In the genomic region with DNA sequence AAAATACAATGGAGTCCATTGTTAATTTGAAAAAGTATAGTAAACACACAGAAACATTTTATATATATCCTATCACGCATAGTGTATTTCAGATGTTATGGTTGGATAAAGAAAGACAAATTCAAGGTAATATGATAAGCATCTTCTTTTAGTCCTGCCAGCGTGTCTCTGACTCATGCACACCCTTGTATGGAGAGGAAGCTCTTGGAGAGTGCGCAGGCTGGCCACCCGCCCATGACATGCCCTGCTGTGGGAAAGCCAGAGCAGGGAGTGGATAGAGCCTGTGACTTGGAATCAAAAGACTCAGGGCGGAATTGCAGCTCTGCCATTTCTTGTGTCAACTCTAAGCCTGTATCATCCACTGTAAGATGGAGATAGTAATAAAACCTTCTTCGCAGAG, we compare ENCODE assay signal across 8 cellular contexts. TPM values are rescaled to one million over a fixed set of nuclear protein-coding genes. Genes with fewer than 3 reads are reported as not detected.
A peak's percentile ranks its signal among the peaks of the same experiment; 100 is the strongest.
DNase-seq lines count a peak whose midpoint lies in the region; ATAC-seq and TF ChIP-seq lines count a peak whose summit lies in the region.

No MANE protein-coding gene starts in this region.

- CTCF ChIA-PET in mammary epithelial cell (lab: Charles Lee; ENCODE audit: low non-redundant PET): no interaction called here

- no peaks in the 10 kb centered on the region for H3K9me3 ChIP-seq in mammary epithelial cell (replicated peaks; ENCODE audit: insufficient read depth, low read length)
- no peaks in the 10 kb centered on the region for H3K9me3 ChIP-seq in mesenchymal stem cell (ENCODE audit: control insufficient read depth, low read length)

- H3K36me3 ChIP-seq in ACC112 (ENCODE audit: insufficient read depth, low read length) (no peaks in the 10 kb centered on the region), mammary epithelial cell (ENCODE audit: insufficient read depth, low read length) (no peaks in the 10 kb centered on the region), mesenchymal stem cell (ENCODE audit: control insufficient read depth in 1 of 2, insufficient read depth in 2 of 2, low read depth in 1 of 2, low read length in 2 of 2) (no peaks in the 10 kb centered on the region)

- peaks cover 48% of the 10 kb centered on the region for H3K4me1 ChIP-seq in ACC112 (ENCODE audit: control insufficient read depth, insufficient read depth, low read length, unreplicated experiment)
- peaks cover 51% of the 10 kb centered on the region for H3K4me1 ChIP-seq in mammary epithelial cell (ENCODE audit: insufficient read depth, low read length)
- peaks cover 11% of the 10 kb centered on the region for H3K4me1 ChIP-seq in mesenchymal stem cell (ENCODE audit: control insufficient read depth, insufficient read depth, low read depth, low read length)

- TF ChIP-seq CTCF in mammary epithelial cell (conservative IDR thresholded peaks at IDR 0.05 in 1 of 2, IDR thresholded peaks at IDR 0.05 in 1 of 2; ENCODE audit: extremely low read depth in 1 of 2, insufficient read depth in 1 of 2, low read depth in 1 of 2, low read length in 2 of 2): no peak

- TF ChIP-seq RAD21 in Ishikawa (IDR thresholded peaks at IDR 0.05; ENCODE audit: low read depth): no peak

- in situ Hi-C loops in mammary epithelial cell (cut with MboI; ENCODE audit: low sequenced_read_pairs in 2 of 2): no loop called here

- no peak overlapping the region for H3K14ac ChIP-seq in mesenchymal stem cell (ENCODE audit: low read length in 2 of 2)

- BruUV-seq in mammary epithelial cell (replicated peaks; lab: Mats Ljungman, UMichigan): no TSS peak

- H4K20me1 ChIP-seq in mammary epithelial cell (ENCODE audit: insufficient read depth, low read length): no peaks in the 10 kb centered on the region

- H3K4me3 ChIP-seq in ACC112 (ENCODE audit: low read depth, low read length) (no peak overlapping the region), mammary epithelial cell (replicated peaks in 1 of 3; ENCODE audit: insufficient read depth in 1 of 3, low read depth in 2 of 3, low read length in 3 of 3) (no peak overlapping the region), mesenchymal stem cell (ENCODE audit: insufficient read depth in 1 of 2, low read depth in 1 of 2, low read length in 2 of 2) (no peak overlapping the region)

- TF ChIP-seq EP300 in Ishikawa (IDR thresholded peaks at IDR 0.05; ENCODE audit: borderline replicate concordance): peak; percentile 18; the same call in 1 of the 2 replicates

- H3K23ac ChIP-seq in mesenchymal stem cell (ENCODE audit: low read length in 2 of 2): no peak overlapping the region

- no peak overlapping the region for H3K4ac ChIP-seq in mesenchymal stem cell (ENCODE audit: low read depth in 1 of 2, low read length in 2 of 2)

- H3K18ac ChIP-seq in mesenchymal stem cell (ENCODE audit: low read depth in 1 of 2, low read length in 2 of 2): peak overlapping the region in 1 of 2 experiments; percentile 59

- H3K27ac ChIP-seq in ACC112 (ENCODE audit: low read depth, low read length) (peak overlapping the region; percentile 83), mammary epithelial cell (ENCODE audit: insufficient read depth, low read depth, low read length) (peak overlapping the region; percentile 58), mesenchymal stem cell (ENCODE audit: low read length, poor library complexity, severe bottlenecking) (peak overlapping the region; percentile 27)

- intact Hi-C loops in mammary epithelial cell (cut with micrococcal nuclease): loop anchor here (1.0 to 2.0 kb wide), 3 partner anchors 14 to 65 kb away; a partner anchor contains a TSS

- DNase-seq in mammary epithelial cell (peak; percentile 93), mesenchymal stem cell (peak; percentile 84), SHP77 (lab: John Stamatoyannopoulos, UW) (no peak)
- no peak for DNase-seq in stimulated activated CD4-positive, alpha-beta T cell treated with anti-CD3 and anti-CD28 coated beads, Interleukin-15, amount 100 ng/mL, for 24 hours

- H2AFZ ChIP-seq in ACC112 (ENCODE audit: low read length, unreplicated experiment): no peak overlapping the region
- H2AFZ ChIP-seq in mammary epithelial cell (ENCODE audit: low read depth, low read length): peak overlapping the region; percentile 79
- peak overlapping the region; percentile 42 for H2AFZ ChIP-seq in mesenchymal stem cell (ENCODE audit: low read depth, low read length)

- no peak overlapping the region for H2BK120ac ChIP-seq in mesenchymal stem cell (ENCODE audit: low read depth, low read length)

- peak overlapping the region in 1 of 2 experiments; percentile 63 for H2BK12ac ChIP-seq in mesenchymal stem cell (ENCODE audit: low read length in 2 of 2)

- H3K9ac ChIP-seq in mammary epithelial cell (ENCODE audit: insufficient read depth, low read length) (no peak overlapping the region), mesenchymal stem cell (ENCODE audit: low read length) (peak overlapping the region; percentile 27)

- H2BK15ac ChIP-seq in mesenchymal stem cell (ENCODE audit: low read depth, poor library complexity, severe bottlenecking): no peak overlapping the region

- H3K79me2 ChIP-seq in ACC112 (ENCODE audit: control insufficient read depth, insufficient read depth, low read length, unreplicated experiment) (no peaks in the 10 kb centered on the region), mammary epithelial cell (ENCODE audit: insufficient read depth, low read length) (no peaks in the 10 kb centered on the region)

- no peaks in the 10 kb centered on the region for H3K79me1 ChIP-seq in mesenchymal stem cell (replicated peaks; ENCODE audit: low read length, poor library complexity, severe bottlenecking)

- H4K91ac ChIP-seq in mesenchymal stem cell (ENCODE audit: low read length): no peak overlapping the region

- H3K27me3 ChIP-seq in ACC112 (ENCODE audit: insufficient read depth, low read length) (no peaks in the 10 kb centered on the region), mammary epithelial cell (ENCODE audit: insufficient read depth, low read length) (no peaks in the 10 kb centered on the region), mesenchymal stem cell (ENCODE audit: control insufficient read depth in 1 of 2, insufficient read depth in 1 of 2, low read length in 2 of 2) (no peaks in the 10 kb centered on the region)

- dilution Hi-C loops in mammary epithelial cell (cut with HindIII; ENCODE audit: low sequenced_read_pairs): no loop called here

- 7% methylated on average over 6 of the region's 6 CpGs for WGBS in mammary epithelial cell (ENCODE audit: low coverage, missing lambda C conversion rate)
- WGBS in mesenchymal stem cell: 62% methylated on average over 5 of the region's 6 CpGs

- no peak overlapping the region for H2AK5ac ChIP-seq in mesenchymal stem cell (ENCODE audit: low read length, severe bottlenecking)

- H2BK5ac ChIP-seq in mesenchymal stem cell (ENCODE audit: low read depth, low read length, poor library complexity, severe bottlenecking): no peak overlapping the region

- H3K4me2 ChIP-seq in mammary epithelial cell (ENCODE audit: insufficient read depth, low read depth, low read length) (peak overlapping the region; percentile 1), mesenchymal stem cell (ENCODE audit: low read length, poor library complexity, severe bottlenecking) (no peak overlapping the region)

- H4K8ac ChIP-seq in mesenchymal stem cell (ENCODE audit: low read length): peak overlapping the region; percentile 54

- ATAC-seq in HG03521 (IDR thresholded peaks at IDR 0.05; ENCODE audit: unreplicated experiment) (no peak), GM21576 (IDR thresholded peaks at IDR 0.05; ENCODE audit: unreplicated experiment) (no peak)

TF ChIP-seq in Ishikawa, 13 proteins besides CTCF, POLR2A, EP300 and RAD21 (continues in another document):
- TF ChIP-seq, protein P1, sequence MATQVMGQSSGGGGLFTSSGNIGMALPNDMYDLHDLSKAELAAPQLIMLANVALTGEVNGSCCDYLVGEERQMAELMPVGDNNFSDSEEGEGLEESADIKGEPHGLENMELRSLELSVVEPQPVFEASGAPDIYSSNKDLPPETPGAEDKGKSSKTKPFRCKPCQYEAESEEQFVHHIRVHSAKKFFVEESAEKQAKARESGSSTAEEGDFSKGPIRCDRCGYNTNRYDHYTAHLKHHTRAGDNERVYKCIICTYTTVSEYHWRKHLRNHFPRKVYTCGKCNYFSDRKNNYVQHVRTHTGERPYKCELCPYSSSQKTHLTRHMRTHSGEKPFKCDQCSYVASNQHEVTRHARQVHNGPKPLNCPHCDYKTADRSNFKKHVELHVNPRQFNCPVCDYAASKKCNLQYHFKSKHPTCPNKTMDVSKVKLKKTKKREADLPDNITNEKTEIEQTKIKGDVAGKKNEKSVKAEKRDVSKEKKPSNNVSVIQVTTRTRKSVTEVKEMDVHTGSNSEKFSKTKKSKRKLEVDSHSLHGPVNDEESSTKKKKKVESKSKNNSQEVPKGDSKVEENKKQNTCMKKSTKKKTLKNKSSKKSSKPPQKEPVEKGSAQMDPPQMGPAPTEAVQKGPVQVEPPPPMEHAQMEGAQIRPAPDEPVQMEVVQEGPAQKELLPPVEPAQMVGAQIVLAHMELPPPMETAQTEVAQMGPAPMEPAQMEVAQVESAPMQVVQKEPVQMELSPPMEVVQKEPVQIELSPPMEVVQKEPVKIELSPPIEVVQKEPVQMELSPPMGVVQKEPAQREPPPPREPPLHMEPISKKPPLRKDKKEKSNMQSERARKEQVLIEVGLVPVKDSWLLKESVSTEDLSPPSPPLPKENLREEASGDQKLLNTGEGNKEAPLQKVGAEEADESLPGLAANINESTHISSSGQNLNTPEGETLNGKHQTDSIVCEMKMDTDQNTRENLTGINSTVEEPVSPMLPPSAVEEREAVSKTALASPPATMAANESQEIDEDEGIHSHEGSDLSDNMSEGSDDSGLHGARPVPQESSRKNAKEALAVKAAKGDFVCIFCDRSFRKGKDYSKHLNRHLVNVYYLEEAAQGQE (IDR thresholded peaks at IDR 0.05; ENCODE audit: low read depth): no peak
- TF ChIP-seq YY1 (IDR thresholded peaks at IDR 0.05; ENCODE audit: low read depth) (0 out of 2 replicates have a peak, but pooled peaks have one; percentile 23), CEBPB (IDR thresholded peaks at IDR 0.05) (no peak), TAF1 (IDR thresholded peaks at IDR 0.05; ENCODE audit: low read depth) (no peak), CREB1 (IDR thresholded peaks at IDR 0.05; ENCODE audit: low read depth) (no peak), TEAD4 (IDR thresholded peaks at IDR 0.05) (no peak), NFIC (IDR thresholded peaks at IDR 0.05) (peak; percentile 45), ZBTB7A (IDR thresholded peaks at IDR 0.05; ENCODE audit: low read depth) (no peak)

RNA-seq across cellular contexts. Expression of a gene that starts 23.0 kb away (rescaled TPM):
- 100 to 1,000 TPM; 173 to 176 TPM for total RNA-seq in mammary epithelial cell
- polyA plus RNA-seq in mammary epithelial cell: 98.1 TPM
- 175 TPM for polyA minus RNA-seq in mammary epithelial cell
- polyA plus RNA-seq in mesenchymal stem cell (2013, experiment 1 of 2): 116 TPM
- polyA plus RNA-seq in mesenchymal stem cell (2013, experiment 2 of 2): 110 TPM

RNA-seq across cellular contexts. Expression of a gene that starts 42.7 kb away (rescaled TPM):
- 100 to 1,000 TPM; 252 to 307 TPM for total RNA-seq in mammary epithelial cell
- polyA plus RNA-seq in mammary epithelial cell: 349 TPM
- 213 TPM for polyA minus RNA-seq in mammary epithelial cell
- 119 TPM for polyA plus RNA-seq in mesenchymal stem cell (2013, experiment 1 of 2)
- polyA plus RNA-seq in mesenchymal stem cell (2013, experiment 2 of 2): 118 TPM

RNA-seq across cellular contexts. Expression of a gene that starts 52.3 kb away (rescaled TPM):
- 10 to 100 TPM; 36.2 to 77.8 TPM for total RNA-seq in mammary epithelial cell
- polyA plus RNA-seq in mammary epithelial cell: 57.1 TPM
- 67.3 TPM for polyA minus RNA-seq in mammary epithelial cell
- polyA plus RNA-seq in mesenchymal stem cell (2013, experiment 1 of 2): 13.3 TPM
- polyA plus RNA-seq in mesenchymal stem cell (2013, experiment 2 of 2): 13.8 TPM

Comparison
In these comparisons a context has a peak if more than half of its experiments do, and no peak if none do; other contexts are left out.
1. H3K27ac ChIP-seq: peak in every context shown above with its lines; median percentile 83 in ACC112; 58 in mammary epithelial cell; 27 in mesenchymal stem cell.
2. DNase-seq: peak in mammary epithelial cell (single experiment) and mesenchymal stem cell (single experiment); none in stimulated activated CD4-positive, alpha-beta T cell treated with anti-CD3 and anti-CD28 coated beads, Interleukin-15, amount 100 ng/mL, for 24 hours (single experiment) and SHP77 (0 of 2).